In the genomic region with DNA sequence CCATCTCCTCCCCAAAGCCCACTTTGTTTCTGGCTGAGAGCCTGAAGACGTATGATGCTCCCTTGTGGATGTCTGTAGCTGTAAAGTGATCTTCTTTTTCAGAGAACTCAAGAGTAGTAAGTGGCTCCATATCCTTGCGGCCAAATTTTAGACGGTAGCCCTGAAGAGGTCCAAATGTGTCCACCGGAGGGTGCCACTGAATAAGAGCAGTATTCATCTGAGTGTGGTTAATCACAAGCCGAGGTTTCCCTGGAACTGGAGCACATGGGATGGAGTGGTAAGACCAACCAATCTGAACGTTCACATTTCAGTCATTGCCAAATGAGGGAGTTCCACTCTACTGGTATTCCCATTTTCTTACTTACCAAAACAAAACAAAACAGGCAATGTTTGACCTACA, we compare ENCODE assay signal across 7 cellular contexts.
DNase-seq lines count a peak whose midpoint lies in the region; ATAC-seq and TF ChIP-seq lines count a peak whose summit lies in the region.

No MANE protein-coding gene starts in this region.

- DNase-seq in HT-29 (ENCODE audit: low spot score) (peak; percentile 18), NCI-H748 treated with DMSO at 0.1 percent for 48 hours (lab: John Stamatoyannopoulos, UW) (peak; percentile 23), fibroblast of villous mesenchyme (ENCODE audit: low read depth) (peak; percentile 37), renal cortical epithelial cell (ENCODE audit: low read depth) (peak; percentile 67)
- no peak for DNase-seq in CD8-positive, alpha-beta memory T cell
- DNase-seq in activated CD4-positive, alpha-beta T cell treated with anti-CD3 and anti-CD28 coated beads, Interleukin-2, amount 10 ng/mL, durations not matched to agents 24 days and 14 days = no peak

- no peaks in the 10 kb centered on the region for H3K9me3 ChIP-seq in CD8-positive, alpha-beta memory T cell (ENCODE audit: low read length)

- no peak overlapping the region for H3K4me3 ChIP-seq in fibroblast of villous mesenchyme (ENCODE audit: low read depth, low read length)
- H3K4me3 ChIP-seq in CD8-positive, alpha-beta memory T cell (ENCODE audit: low read length) = no peak overlapping the region

- H3K27ac Mint-ChIP-seq in CD8-positive, alpha-beta memory T cell = peak overlapping the region in 1 of 8 donors; percentile 43
- H3K27ac Mint-ChIP-seq in activated CD4-positive, alpha-beta T cell treated with anti-CD3 and anti-CD28 coated beads, Interleukin-2, amount 10 ng/mL, durations not matched to agents 24 days and 14 days = no peak overlapping the region

- H3K4me1 ChIP-seq in CD8-positive, alpha-beta memory T cell (ENCODE audit: insufficient read depth, low read length) = no peaks in the 10 kb centered on the region

- peaks cover 0 to 4% (median 0%) of the 10 kb centered on the region in 5 donors for H3K9me3 Mint-ChIP-seq in CD8-positive, alpha-beta memory T cell
- no peaks in the 10 kb centered on the region for H3K9me3 Mint-ChIP-seq in activated CD4-positive, alpha-beta T cell treated with anti-CD3 and anti-CD28 coated beads, Interleukin-2, amount 10 ng/mL, durations not matched to agents 24 days and 14 days

- peak; percentile 37 for TF ChIP-seq CTCF in fibroblast of villous mesenchyme (IDR thresholded peaks at IDR 0.05; ENCODE audit: insufficient read depth, low read depth, low read length)

- no peaks in the 10 kb centered on the region for H3K36me3 ChIP-seq in CD8-positive, alpha-beta memory T cell (ENCODE audit: insufficient read depth, low read length)

- CTCF ChIA-PET in CD8-positive, alpha-beta memory T cell (lab: Charles Lee) = interaction anchor here (0.6 kb wide), 1 partner anchor 23 kb away, joined by 3 read pairs; no protein-coding TSS in a partner anchor

- no peaks in the 10 kb centered on the region for H3K27me3 ChIP-seq in CD8-positive, alpha-beta memory T cell (ENCODE audit: insufficient read depth, low read length, poor library complexity, severe bottlenecking)

- H3K36me3 Mint-ChIP-seq in CD8-positive, alpha-beta memory T cell = no peaks in the 10 kb centered on the region
- no peaks in the 10 kb centered on the region for H3K36me3 Mint-ChIP-seq in activated CD4-positive, alpha-beta T cell treated with anti-CD3 and anti-CD28 coated beads, Interleukin-2, amount 10 ng/mL, durations not matched to agents 24 days and 14 days (ENCODE audit: low read depth)

- intact Hi-C loops in activated CD4-positive, alpha-beta T cell treated with anti-CD3 and anti-CD28 coated beads, Interleukin-2, amount 10 ng/mL, durations not matched to agents 24 days and 14 days (cut with micrococcal nuclease) = no loop called here

- POLR2A ChIA-PET in CD8-positive, alpha-beta memory T cell (lab: Charles Lee) = no interaction called here

- H3K4me1 Mint-ChIP-seq in CD8-positive, alpha-beta memory T cell = no peaks in the 10 kb centered on the region
- no peaks in the 10 kb centered on the region for H3K4me1 Mint-ChIP-seq in activated CD4-positive, alpha-beta T cell treated with anti-CD3 and anti-CD28 coated beads, Interleukin-2, amount 10 ng/mL, durations not matched to agents 24 days and 14 days

- no peak overlapping the region for H3K4me3 Mint-ChIP-seq in CD8-positive, alpha-beta memory T cell
- no peak overlapping the region for H3K4me3 Mint-ChIP-seq in activated CD4-positive, alpha-beta T cell treated with anti-CD3 and anti-CD28 coated beads, Interleukin-2, amount 10 ng/mL, durations not matched to agents 24 days and 14 days

- H3K27me3 Mint-ChIP-seq in CD8-positive, alpha-beta memory T cell = no peaks in the 10 kb centered on the region
- H3K27me3 Mint-ChIP-seq in activated CD4-positive, alpha-beta T cell treated with anti-CD3 and anti-CD28 coated beads, Interleukin-2, amount 10 ng/mL, durations not matched to agents 24 days and 14 days = no peaks in the 10 kb centered on the region

- no peak for ATAC-seq in HG03565 (IDR thresholded peaks at IDR 0.05; ENCODE audit: unreplicated experiment)

- H3K27ac ChIP-seq in CD8-positive, alpha-beta memory T cell (ENCODE audit: low read depth, low read length) = no peak overlapping the region

Comparison
In these comparisons a context has a peak if more than half of its experiments do, and no peak if none do; other contexts are left out.
1. DNase-seq: peak in HT-29 (single experiment), NCI-H748 treated with DMSO at 0.1 percent for 48 hours (single experiment), fibroblast of villous mesenchyme (single experiment) and renal cortical epithelial cell (single experiment); none in CD8-positive, alpha-beta memory T cell (0 of 5) and activated CD4-positive, alpha-beta T cell treated with anti-CD3 and anti-CD28 coated beads, Interleukin-2, amount 10 ng/mL, durations not matched to agents 24 days and 14 days (single experiment).